Comparison of ENCODE assay signal across 1 cellular context in genomic region chr17:73283841-73284282, GRCh38.
TF ChIP-seq lines count a peak whose summit lies in the region.

No MANE protein-coding gene starts in this region.

TF ChIP-seq in H1, 55 proteins besides CTCF, POLR2A, EP300 and RAD21 (continued from another document):
- TF ChIP-seq CHD7 (IDR thresholded peaks at IDR 0.05; ENCODE audit: insufficient replicate concordance, low read length) = no peak
